Comparison of ENCODE assay signal across 8 cellular contexts in the genomic region with DNA sequence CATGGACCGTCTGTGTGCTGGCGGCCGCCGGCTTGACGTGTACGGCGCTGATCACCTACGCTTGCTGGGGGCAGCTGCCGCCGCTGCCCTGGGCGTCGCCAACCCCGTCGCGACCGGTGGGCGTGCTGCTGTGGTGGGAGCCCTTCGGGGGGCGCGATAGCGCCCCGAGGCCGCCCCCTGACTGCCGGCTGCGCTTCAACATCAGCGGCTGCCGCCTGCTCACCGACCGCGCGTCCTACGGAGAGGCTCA. TPM values are rescaled to one million over a fixed set of nuclear protein-coding genes. Genes with fewer than 3 reads are reported as not detected.
A peak's percentile ranks its signal among the peaks of the same experiment; 100 is the strongest.
DNase-seq lines count a peak whose midpoint lies in the region; ATAC-seq and TF ChIP-seq lines count a peak whose summit lies in the region.

No MANE protein-coding gene starts in this region.

- H3K4me2 ChIP-seq in neural cell (ENCODE audit: low read length) = no peak overlapping the region

- H3K9me2 ChIP-seq in neural cell (ENCODE audit: insufficient read depth, low read length) = no peaks in the 10 kb centered on the region

- peak overlapping the region; percentile 68 for H3K4me3 Mint-ChIP-seq in activated CD4-positive, alpha-beta T cell treated with anti-CD3 and anti-CD28 coated beads for 36 hours

- CTCF ChIA-PET in activated CD4-positive, alpha-beta T cell treated with anti-CD3 and anti-CD28 coated beads for 36 hours (lab: Charles Lee) = no interaction called here

- no peaks in the 10 kb centered on the region for H3K9me3 Mint-ChIP-seq in activated CD4-positive, alpha-beta T cell treated with anti-CD3 and anti-CD28 coated beads for 36 hours (ENCODE audit: low read depth)

- POLR2A ChIA-PET in activated CD4-positive, alpha-beta T cell treated with anti-CD3 and anti-CD28 coated beads for 36 hours (lab: Charles Lee) = no interaction called here

- H3K36me3 ChIP-seq in duodenal mucosa (ENCODE audit: control insufficient read depth in 1 of 2, insufficient read depth in 2 of 2, low read length in 2 of 2) (peaks cover 0 to 4% of the 10 kb centered on the region in 2 donors), neural cell (ENCODE audit: insufficient read depth, low read length) (no peaks in the 10 kb centered on the region)

- no peaks in the 10 kb centered on the region for H3K27me3 Mint-ChIP-seq in activated CD4-positive, alpha-beta T cell treated with anti-CD3 and anti-CD28 coated beads for 36 hours

- H3K4me1 Mint-ChIP-seq in activated CD4-positive, alpha-beta T cell treated with anti-CD3 and anti-CD28 coated beads for 36 hours = peaks cover 44% of the 10 kb centered on the region

- no peaks in the 10 kb centered on the region for H3K79me2 ChIP-seq in neural cell (replicated peaks; ENCODE audit: insufficient read depth, low read length)

- H3K9ac ChIP-seq in duodenal mucosa (ENCODE audit: low read depth in 1 of 2, low read length in 2 of 2) (peak overlapping the region; percentile 69 to 84), neural cell (ENCODE audit: low read length) (peak overlapping the region; percentile 65)

- H3K36me3 Mint-ChIP-seq in activated CD4-positive, alpha-beta T cell treated with anti-CD3 and anti-CD28 coated beads for 36 hours (ENCODE audit: low read depth) = peaks cover 12% of the 10 kb centered on the region

- no peak for TF ChIP-seq CTCF in neural cell (IDR thresholded peaks at IDR 0.05; ENCODE audit: poor library complexity, severe bottlenecking)

- no peak for TF ChIP-seq EP300 in neural cell (conservative IDR thresholded peaks at IDR 0.05; ENCODE audit: poor library complexity, severe bottlenecking)

- no peaks in the 10 kb centered on the region for H3F3A ChIP-seq in neural cell (ENCODE audit: insufficient read depth, low read length, poor library complexity, severe bottlenecking)

- no peak overlapping the region for H3K27ac Mint-ChIP-seq in activated CD4-positive, alpha-beta T cell treated with anti-CD3 and anti-CD28 coated beads for 36 hours

- H4K20me1 ChIP-seq in neural cell (ENCODE audit: insufficient read depth) = no peaks in the 10 kb centered on the region

- DNase-seq in activated CD4-positive, alpha-beta T cell treated with anti-CD3 and anti-CD28 coated beads for 36 hours = peak; percentile 50
- no peak for DNase-seq in activated CD4-positive, alpha-beta T cell treated with anti-CD3 and anti-CD28 coated beads for 48 hours
- no peak for DNase-seq in Jurkat, Clone E6-1 (ENCODE audit: low read depth, low spot score)
- no peak for DNase-seq in NCI-H1417 treated with DMSO at 0.1 percent for 48 hours (lab: John Stamatoyannopoulos, UW)
- DNase-seq in NCI-H1694 treated with DMSO at 0.1 percent for 48 hours (lab: John Stamatoyannopoulos, UW) = no peak
- no peak for DNase-seq in H4 (ENCODE audit: low spot score)

- peak overlapping the region; percentile 61 for H3K4me3 ChIP-seq in Jurkat, Clone E6-1 (ENCODE audit: low read length)
- H3K4me3 ChIP-seq in duodenal mucosa (ENCODE audit: low read depth in 1 of 2, low read length in 2 of 2) = peak overlapping the region; percentile 71
- peak overlapping the region; percentile 68 for H3K4me3 ChIP-seq in neural cell (ENCODE audit: low read length)

- H3K27ac ChIP-seq in duodenal mucosa (ENCODE audit: low read depth, low read length) (peak overlapping the region; percentile 98), neural cell (ENCODE audit: low read length) (no peak overlapping the region)

- intact Hi-C loops in activated CD4-positive, alpha-beta T cell treated with anti-CD3 and anti-CD28 coated beads for 36 hours (cut with DNase I, micrococcal nuclease) = loop anchor here (1.0 to 5.0 kb wide), 12 partner anchors 51 to 1848 kb away; partner anchors contain the start of genes ANKRD49 (in 2 of the 2), C11orf54 (in 2 of the 2), MRE11 (in 2 of the 2) and TAF1D (in 2 of the 2)

- H2AFZ ChIP-seq in neural cell (ENCODE audit: low read depth, low read length) = no peak overlapping the region

- TF ChIP-seq RAD21 in neural cell (conservative IDR thresholded peaks at IDR 0.05) = no peak

- ATAC-seq in activated CD4-positive, alpha-beta T cell treated with anti-CD3 and anti-CD28 coated beads for 36 hours = peak; percentile 5

- H3K27me3 ChIP-seq in duodenal mucosa (ENCODE audit: control insufficient read depth in 1 of 2, insufficient read depth in 2 of 2, low read length in 2 of 2) (no peaks in the 10 kb centered on the region), neural cell (ENCODE audit: insufficient read depth, low read depth, low read length) (peaks cover 30% of the 10 kb centered on the region)

- H3K9me3 ChIP-seq in duodenal mucosa (ENCODE audit: control insufficient read depth in 1 of 2, low read length in 2 of 2) (no peaks in the 10 kb centered on the region), neural cell (ENCODE audit: low read length) (no peaks in the 10 kb centered on the region)

- peaks cover 20 to 39% of the 10 kb centered on the region in 2 donors for H3K4me1 ChIP-seq in duodenal mucosa (ENCODE audit: control insufficient read depth in 1 of 2, insufficient read depth in 2 of 2, low read length in 2 of 2)

TF ChIP-seq in neural cell, 6 proteins besides CTCF, POLR2A, EP300 and RAD21:
- TF ChIP-seq TAF1 (IDR thresholded peaks at IDR 0.05; ENCODE audit: low read depth) (no peak), POLR2AphosphoS5 (IDR thresholded peaks at IDR 0.05) (no peak), EZH2 (IDR thresholded peaks at IDR 0.05; ENCODE audit: borderline replicate concordance, insufficient read depth, low read length, poor library complexity, severe bottlenecking) (no peak), MXI1 (conservative IDR thresholded peaks at IDR 0.05; ENCODE audit: poor library complexity, severe bottlenecking) (no peak), REST (IDR thresholded peaks at IDR 0.05; ENCODE audit: borderline replicate concordance) (no peak), SMC3 (conservative IDR thresholded peaks at IDR 0.05; ENCODE audit: poor library complexity) (no peak)

RNA-seq across cellular contexts. Expression of gene FUT4, which starts 0.8 kb away (rescaled TPM):
- 1 to 10 TPM; 4.4 to 4.9 TPM for total RNA-seq in activated CD4-positive, alpha-beta T cell treated with anti-CD3 and anti-CD28 coated beads for 36 hours
- polyA plus RNA-seq in Jurkat, Clone E6-1 (2012; ENCODE audit: insufficient read depth, insufficient read length) = 6.6 TPM
- 0.62 and 1.1 TPM in 2 replicates for polyA plus RNA-seq in neural cell
- polyA minus RNA-seq in neural cell = 2.2 and 2.5 TPM in 2 replicates
- total RNA-seq in H4 (2014; rRNA removed; shearing (Covaris generic)) = not detected in 2 replicates

RNA-seq across cellular contexts. Expression of gene PIWIL4, which starts 22.7 kb away (rescaled TPM):
- under 1 TPM; 0.37 to 0.48 TPM for total RNA-seq in activated CD4-positive, alpha-beta T cell treated with anti-CD3 and anti-CD28 coated beads for 36 hours
- 0.31 TPM for polyA plus RNA-seq in Jurkat, Clone E6-1 (2012; ENCODE audit: insufficient read depth, insufficient read length)
- polyA plus RNA-seq in neural cell = 1.3 and 2.9 TPM in 2 replicates
- polyA minus RNA-seq in neural cell = 0.35 and 0.73 TPM in 2 replicates
- not detected in 2 replicates for total RNA-seq in H4 (2014; rRNA removed; shearing (Covaris generic))

RNA-seq across cellular contexts. Expression of gene C11orf97, which starts 32.2 kb away (rescaled TPM):
- total RNA-seq in activated CD4-positive, alpha-beta T cell treated with anti-CD3 and anti-CD28 coated beads for 36 hours = not detected
- not detected for polyA plus RNA-seq in Jurkat, Clone E6-1 (2012; ENCODE audit: insufficient read depth, insufficient read length)
- polyA plus RNA-seq in neural cell = 0.47 TPM in 1 of 2 replicates, not detected in the other
- polyA minus RNA-seq in neural cell = not detected in 2 replicates
- not detected in 2 replicates for total RNA-seq in H4 (2014; rRNA removed; shearing (Covaris generic))

RNA-seq across cellular contexts. Expression of gene ANKRD49, which starts 50.7 kb away (rescaled TPM):
- 10 to 100 TPM; 20.8 to 22.4 TPM for total RNA-seq in activated CD4-positive, alpha-beta T cell treated with anti-CD3 and anti-CD28 coated beads for 36 hours
- polyA plus RNA-seq in Jurkat, Clone E6-1 (2012; ENCODE audit: insufficient read depth, insufficient read length) = 24.8 TPM
- 49.2 and 54.6 TPM in 2 replicates for polyA plus RNA-seq in neural cell
- polyA minus RNA-seq in neural cell = 30.9 and 32.6 TPM in 2 replicates
- total RNA-seq in H4 (2014; rRNA removed; shearing (Covaris generic)) = 7.9 and 13.3 TPM in 2 replicates

RNA-seq across cellular contexts. Expression of gene MRE11, which starts 50.9 kb away (rescaled TPM):
- 10 to 100 TPM; 36.8 to 51.3 TPM for total RNA-seq in activated CD4-positive, alpha-beta T cell treated with anti-CD3 and anti-CD28 coated beads for 36 hours
- 34.2 TPM for polyA plus RNA-seq in Jurkat, Clone E6-1 (2012; ENCODE audit: insufficient read depth, insufficient read length)
- polyA plus RNA-seq in neural cell = 4.3 and 5.1 TPM in 2 replicates
- 11.9 and 15.3 TPM in 2 replicates for polyA minus RNA-seq in neural cell
- 22.9 and 30.9 TPM in 2 replicates for total RNA-seq in H4 (2014; rRNA removed; shearing (Covaris generic))
